ENCODE assay signal across 1 cellular context in genomic region chr17:68302066-68302564, GRCh38.
TF ChIP-seq lines count a peak whose summit lies in the region.

No MANE protein-coding gene starts in this region.

TF ChIP-seq in IMR-90, 13 proteins besides CTCF, POLR2A, EP300 and RAD21 (continued from another document):
- TF ChIP-seq ELK1 (IDR thresholded peaks at IDR 0.05; ENCODE audit: borderline replicate concordance, low read depth, low read length) (no peak), FOS (IDR thresholded peaks at IDR 0.05; ENCODE audit: low read depth, low read length) (no peak), RCOR1 (IDR thresholded peaks at IDR 0.05; ENCODE audit: insufficient replicate concordance, low read length) (no peak)
